In the genomic region with DNA sequence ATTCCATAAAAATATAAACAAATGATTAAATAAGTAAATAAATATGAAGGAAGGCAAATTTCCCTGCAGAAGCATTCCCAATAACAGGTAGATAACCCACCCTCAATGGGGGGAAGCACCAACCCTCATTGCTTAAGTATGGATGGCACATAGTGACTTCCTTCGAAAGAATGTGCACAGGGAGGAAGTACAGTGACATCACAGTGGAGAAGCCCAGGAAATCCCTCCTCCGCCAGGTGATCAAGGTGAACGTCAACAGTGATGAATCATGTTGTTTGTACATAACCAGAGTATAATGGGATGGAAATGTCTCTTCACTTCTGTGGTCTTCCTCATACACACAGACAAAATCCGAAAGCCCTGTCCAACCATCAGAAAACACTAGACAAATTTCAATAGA, we compare ENCODE assay signal across 31 cellular contexts.
"Had no signal": no experiment of that assay in that cellular context is flagged by ENCODE, and none has a peak within 500 bp of the region (broad histone marks: within the 10 kb centered on the region; RNA-seq: fewer than 3 reads in every experiment).

No MANE protein-coding gene starts in this region.

- H2AFZ ChIP-seq: parathyroid adenoma had no signal

- H3K79me2 ChIP-seq: parathyroid adenoma had no signal

- H3K9me3 Mint-ChIP-seq: activated naive CD8-positive, alpha-beta T cell treated with anti-CD3 and anti-CD28 coated beads, Interleukin-2, amount 10 ng/mL, durations not matched to agents 7 days and 5 days had no signal

- H3K27ac Mint-ChIP-seq: activated CD4-positive, alpha-beta memory T cell treated with anti-CD3 and anti-CD28 coated beads, Interleukin-2, amount 10 ng/mL, durations not matched to agents 7 days and 5 days; activated CD4-positive, alpha-beta T cell treated with anti-CD3 and anti-CD28 coated beads, Interleukin-2, amount 10 ng/mL, durations not matched to agents 24 days and 14 days; activated naive CD4-positive, alpha-beta T cell treated with anti-CD3 and anti-CD28 coated beads, Interleukin-2, amount 10 ng/mL, durations not matched to agents 7 days and 5 days; activated naive CD8-positive, alpha-beta T cell treated with anti-CD3 and anti-CD28 coated beads, Interleukin-2, amount 10 ng/mL, durations not matched to agents 7 days and 5 days; activated T-cell treated with anti-CD3 and anti-CD28 coated beads, Interleukin-2, amount 50 U/mL, for 24 hours; mesothelial cell of epicardium; naive B cell; stimulated activated naive B cell treated with anti-CD40 and anti-IgM and Interleukin-4, amounts not matched to agents 10 μg/mL and 1 μg/mL and 100 μg/mL, for 72 hours; T-helper 17 cell had no signal

- H3K4me2 ChIP-seq: smooth muscle cell had no signal

- H3K36me3 Mint-ChIP-seq: activated naive CD4-positive, alpha-beta T cell treated with anti-CD3 and anti-CD28 coated beads, Interleukin-2, amount 10 ng/mL, durations not matched to agents 7 days and 5 days; activated naive CD8-positive, alpha-beta T cell treated with anti-CD3 and anti-CD28 coated beads, Interleukin-2, amount 10 ng/mL, durations not matched to agents 7 days and 5 days had no signal

- H3K9me3 ChIP-seq: suprapubic skin had no signal

- H3K27me3 Mint-ChIP-seq: activated CD4-positive, alpha-beta memory T cell treated with anti-CD3 and anti-CD28 coated beads, Interleukin-2, amount 10 ng/mL, durations not matched to agents 7 days and 5 days; activated CD4-positive, alpha-beta T cell treated with anti-CD3 and anti-CD28 coated beads, Interleukin-2, amount 10 ng/mL, durations not matched to agents 24 days and 14 days; activated naive CD4-positive, alpha-beta T cell treated with anti-CD3 and anti-CD28 coated beads, Interleukin-2, amount 10 ng/mL, durations not matched to agents 7 days and 5 days; stimulated activated naive B cell treated with anti-CD40 and anti-IgM and Interleukin-4, amounts not matched to agents 10 μg/mL and 1 μg/mL and 100 μg/mL, for 72 hours had no signal

- DNase-seq: activated CD4-positive, alpha-beta memory T cell treated with anti-CD3 and anti-CD28 coated beads, Interleukin-2, amount 10 ng/mL, durations not matched to agents 7 days and 5 days; activated CD4-positive, alpha-beta T cell treated with anti-CD3 and anti-CD28 coated beads, Interleukin-2, amount 10 ng/mL, durations not matched to agents 24 days and 14 days; activated CD8-positive, alpha-beta memory T cell treated with anti-CD3 and anti-CD28 coated beads, Interleukin-2, amount 50 U/mL, for 48 hours; activated gamma-delta T cell; activated naive CD4-positive, alpha-beta T cell treated with anti-CD3 and anti-CD28 coated beads, Interleukin-2, amount 10 ng/mL, durations not matched to agents 7 days and 5 days; activated naive CD8-positive, alpha-beta T cell treated with anti-CD3 and anti-CD28 coated beads, Interleukin-2, amount 10 ng/mL, durations not matched to agents 7 days and 5 days; activated T-cell treated with anti-CD3 and anti-CD28 coated beads, Interleukin-2, amount 50 U/mL, for 24 hours; amniotic stem cell; brain microvascular endothelial cell; central memory CD4-positive, alpha-beta T cell; gastrocnemius medialis; glutamatergic neuron; left cardiac atrium; left ventricle myocardium superior; naive B cell; nucleus accumbens; psoas muscle; stimulated activated CD4-positive, alpha-beta T cell treated with anti-CD3 and anti-CD28 coated beads, Interleukin-1b, Interleukin-23, amount 100 ng/mL, for 48 hours; stimulated activated naive B cell treated with anti-CD40 and anti-IgM and Interleukin-4, amounts not matched to agents 10 μg/mL and 1 μg/mL and 100 μg/mL, for 72 hours; T-helper 17 cell; T1000; tibial artery; WERI-Rb-1 had no signal

- H3K27me3 ChIP-seq: brain microvascular endothelial cell, gastrocnemius medialis, suprapubic skin, tibial artery had no signal

- H3K9ac ChIP-seq: parathyroid adenoma had no signal

- H3K27ac ChIP-seq: brain microvascular endothelial cell, gastrocnemius medialis, parathyroid adenoma, psoas muscle, suprapubic skin, tibial artery, WERI-Rb-1 had no signal

- H3K4me1 Mint-ChIP-seq: activated CD4-positive, alpha-beta memory T cell treated with anti-CD3 and anti-CD28 coated beads, Interleukin-2, amount 10 ng/mL, durations not matched to agents 7 days and 5 days; activated CD4-positive, alpha-beta T cell treated with anti-CD3 and anti-CD28 coated beads, Interleukin-2, amount 10 ng/mL, durations not matched to agents 24 days and 14 days; activated naive CD4-positive, alpha-beta T cell treated with anti-CD3 and anti-CD28 coated beads, Interleukin-2, amount 10 ng/mL, durations not matched to agents 7 days and 5 days; activated naive CD8-positive, alpha-beta T cell treated with anti-CD3 and anti-CD28 coated beads, Interleukin-2, amount 10 ng/mL, durations not matched to agents 7 days and 5 days; naive B cell; stimulated activated naive B cell treated with anti-CD40 and anti-IgM and Interleukin-4, amounts not matched to agents 10 μg/mL and 1 μg/mL and 100 μg/mL, for 72 hours had no signal

- FAIRE-seq: astrocyte, endothelial cell of umbilical vein, islet of Langerhans had no signal

- H3K4me3 ChIP-seq: gastrocnemius medialis, psoas muscle, smooth muscle cell, suprapubic skin, tibial artery had no signal

- H3K4me3 Mint-ChIP-seq: activated CD4-positive, alpha-beta memory T cell treated with anti-CD3 and anti-CD28 coated beads, Interleukin-2, amount 10 ng/mL, durations not matched to agents 7 days and 5 days; activated CD4-positive, alpha-beta T cell treated with anti-CD3 and anti-CD28 coated beads, Interleukin-2, amount 10 ng/mL, durations not matched to agents 24 days and 14 days; activated naive CD4-positive, alpha-beta T cell treated with anti-CD3 and anti-CD28 coated beads, Interleukin-2, amount 10 ng/mL, durations not matched to agents 7 days and 5 days; activated naive CD8-positive, alpha-beta T cell treated with anti-CD3 and anti-CD28 coated beads, Interleukin-2, amount 10 ng/mL, durations not matched to agents 7 days and 5 days; activated T-cell treated with anti-CD3 and anti-CD28 coated beads, Interleukin-2, amount 50 U/mL, for 24 hours; mesothelial cell of epicardium; naive B cell; stimulated activated naive B cell treated with anti-CD40 and anti-IgM and Interleukin-4, amounts not matched to agents 10 μg/mL and 1 μg/mL and 100 μg/mL, for 72 hours; T-helper 17 cell had no signal

- H3K36me3 ChIP-seq: brain microvascular endothelial cell, gastrocnemius medialis, suprapubic skin, tibial artery, WERI-Rb-1 had no signal

- H3K4me1 ChIP-seq: suprapubic skin had no signal

- ATAC-seq: activated CD4-positive, CD25-positive, alpha-beta regulatory T cell treated with anti-CD3 and anti-CD28 coated beads, Interleukin-2, amount 50 U/mL, for 24 hours; gastrocnemius medialis; left cardiac atrium; left ventricle myocardium superior; psoas muscle; stimulated activated naive B cell treated with anti-CD40 and anti-IgM and Interleukin-4, amounts not matched to agents 10 μg/mL and 1 μg/mL and 100 μg/mL, for 72 hours; T-helper 17 cell had no signal
